ENCODE assay signal across 8 cellular contexts in genomic region chr11:73072935-73073481, GRCh38.
A peak's percentile ranks its signal among the peaks of the same experiment; 100 is the strongest.
DNase-seq lines count a peak whose midpoint lies in the region; ATAC-seq lines count a peak whose summit lies in the region.

No MANE protein-coding gene starts in this region.

- no peak overlapping the region for H3K27ac Mint-ChIP-seq in activated naive CD4-positive, alpha-beta T cell treated with anti-CD3 and anti-CD28 coated beads, Interleukin-2, amount 50 U/mL, for 72 hours
- H3K27ac Mint-ChIP-seq in stimulated activated naive CD8-positive, alpha-beta T cell treated with anti-CD3 and anti-CD28 coated beads, Interleukin-15, Interleukin-2, amounts not matched to agents 100 ng/mL and 50 ng/mL, for 24 hours = no peak overlapping the region

- in situ Hi-C loops in SK-MEL-5 (cut with HindIII; ENCODE audit: low pct_unique_long_range_greater_than_20kb, low sequenced_read_pairs) = no loop called here

- H3K36me3 Mint-ChIP-seq in activated naive CD4-positive, alpha-beta T cell treated with anti-CD3 and anti-CD28 coated beads, Interleukin-2, amount 50 U/mL, for 72 hours = peaks cover 8 to 9% of the 10 kb centered on the region in 2 donors
- H3K36me3 Mint-ChIP-seq in stimulated activated naive CD8-positive, alpha-beta T cell treated with anti-CD3 and anti-CD28 coated beads, Interleukin-15, Interleukin-2, amounts not matched to agents 100 ng/mL and 50 ng/mL, for 24 hours (ENCODE audit: low read depth) = peaks cover 18% of the 10 kb centered on the region

- peaks cover 47% of the 10 kb centered on the region for H3K4me1 Mint-ChIP-seq in stimulated activated naive CD8-positive, alpha-beta T cell treated with anti-CD3 and anti-CD28 coated beads, Interleukin-15, Interleukin-2, amounts not matched to agents 100 ng/mL and 50 ng/mL, for 24 hours (ENCODE audit: low read depth)

- no peaks in the 10 kb centered on the region for H3K27me3 Mint-ChIP-seq in stimulated activated naive CD8-positive, alpha-beta T cell treated with anti-CD3 and anti-CD28 coated beads, Interleukin-15, Interleukin-2, amounts not matched to agents 100 ng/mL and 50 ng/mL, for 24 hours

- DNase-seq in activated naive CD4-positive, alpha-beta T cell treated with anti-CD3 and anti-CD28 coated beads, Interleukin-2, amount 50 U/mL, for 72 hours (ENCODE audit: low spot score in 2 of 2) = no peak
- DNase-seq in activated naive CD4-positive, alpha-beta T cell treated with Interleukin-2 at 50 U/mL for 16 hours = no peak
- DNase-seq in SK-MEL-5 (ENCODE audit: low read depth, low spot score) (peak; percentile 78), glomerular endothelial cell (ENCODE audit: extremely low read depth, low read depth, low spot score) (peak; percentile 16), C1 segment of cervical spinal cord (lab: John Stamatoyannopoulos, UW) (no peak), NCI-H146 treated with DMSO at 0.1 percent for 48 hours (lab: John Stamatoyannopoulos, UW; ENCODE audit: unreplicated experiment) (no peak)

- peak overlapping the region; percentile 17 for H3K4me3 Mint-ChIP-seq in stimulated activated naive CD8-positive, alpha-beta T cell treated with anti-CD3 and anti-CD28 coated beads, Interleukin-15, Interleukin-2, amounts not matched to agents 100 ng/mL and 50 ng/mL, for 24 hours

- H3K9me3 Mint-ChIP-seq in activated naive CD4-positive, alpha-beta T cell treated with anti-CD3 and anti-CD28 coated beads, Interleukin-2, amount 50 U/mL, for 72 hours = peaks cover 0 to 8% of the 10 kb centered on the region in 2 donors
- H3K9me3 Mint-ChIP-seq in stimulated activated naive CD8-positive, alpha-beta T cell treated with anti-CD3 and anti-CD28 coated beads, Interleukin-15, Interleukin-2, amounts not matched to agents 100 ng/mL and 50 ng/mL, for 24 hours = peaks cover 5% of the 10 kb centered on the region

- ATAC-seq in activated naive CD4-positive, alpha-beta T cell treated with anti-CD3 and anti-CD28 coated beads, Interleukin-2, amount 50 U/mL, for 72 hours = peak; percentile 29 to 66
- ATAC-seq in HG03064 (IDR thresholded peaks at IDR 0.05; ENCODE audit: low read depth, unreplicated experiment) = peak; percentile 69

Comparison
In these comparisons a context has a peak if more than half of its experiments do, and no peak if none do; other contexts are left out.
1. DNase-seq: peak in SK-MEL-5 (single experiment) and glomerular endothelial cell (single experiment); none in activated naive CD4-positive, alpha-beta T cell treated with anti-CD3 and anti-CD28 coated beads, Interleukin-2, amount 50 U/mL, for 72 hours (0 of 2), activated naive CD4-positive, alpha-beta T cell treated with Interleukin-2 at 50 U/mL for 16 hours (single experiment), C1 segment of cervical spinal cord (0 of 14) and NCI-H146 treated with DMSO at 0.1 percent for 48 hours (single experiment).